Comparison of ENCODE assay signal across 6 cellular contexts in genomic region chr17:15026088-15026487, GRCh38.
"Had no signal": no experiment of that assay in that cellular context is flagged by ENCODE, and none has a peak within 500 bp of the region (broad histone marks: within the 10 kb centered on the region; RNA-seq: fewer than 3 reads in every experiment).

No MANE protein-coding gene starts in this region.

- H3K27ac ChIP-seq: HL-60, KMS-11 had no signal

- FAIRE-seq: HTR-8/SVneo had no signal

- H3K9ac ChIP-seq: KMS-11 had no signal

- H3K4me2 ChIP-seq: KMS-11 had no signal

- DNase-seq: Karpas-422, KBM-7, KG1 had no signal
